2 cellular contexts compared by ENCODE assay signal in genomic region chr16:90007635-90008318, GRCh38. TPM values are rescaled to one million over a fixed set of nuclear protein-coding genes. Genes with fewer than 3 reads are reported as not detected.
"Had no signal": no experiment of that assay in that cellular context is flagged by ENCODE, and none has a peak within 500 bp of the region (broad histone marks: within the 10 kb centered on the region; RNA-seq: fewer than 3 reads in every experiment).

No MANE protein-coding gene starts in this region.

RNA-seq across cellular contexts. Expression of gene DBNDD1, which starts 11.5 kb away (rescaled TPM):
- total RNA-seq: activated CD4-positive, alpha-beta memory T cell treated with anti-CD3 and anti-CD28 coated beads, Interleukin-2, amount 10 ng/mL, durations not matched to agents 7 days and 5 days; activated CD8-positive, alpha-beta memory T cell treated with anti-CD3 and anti-CD28 coated beads, Interleukin-2, amount 10 ng/mL, durations not matched to agents 7 days and 5 days had no signal
